In the genomic region with DNA sequence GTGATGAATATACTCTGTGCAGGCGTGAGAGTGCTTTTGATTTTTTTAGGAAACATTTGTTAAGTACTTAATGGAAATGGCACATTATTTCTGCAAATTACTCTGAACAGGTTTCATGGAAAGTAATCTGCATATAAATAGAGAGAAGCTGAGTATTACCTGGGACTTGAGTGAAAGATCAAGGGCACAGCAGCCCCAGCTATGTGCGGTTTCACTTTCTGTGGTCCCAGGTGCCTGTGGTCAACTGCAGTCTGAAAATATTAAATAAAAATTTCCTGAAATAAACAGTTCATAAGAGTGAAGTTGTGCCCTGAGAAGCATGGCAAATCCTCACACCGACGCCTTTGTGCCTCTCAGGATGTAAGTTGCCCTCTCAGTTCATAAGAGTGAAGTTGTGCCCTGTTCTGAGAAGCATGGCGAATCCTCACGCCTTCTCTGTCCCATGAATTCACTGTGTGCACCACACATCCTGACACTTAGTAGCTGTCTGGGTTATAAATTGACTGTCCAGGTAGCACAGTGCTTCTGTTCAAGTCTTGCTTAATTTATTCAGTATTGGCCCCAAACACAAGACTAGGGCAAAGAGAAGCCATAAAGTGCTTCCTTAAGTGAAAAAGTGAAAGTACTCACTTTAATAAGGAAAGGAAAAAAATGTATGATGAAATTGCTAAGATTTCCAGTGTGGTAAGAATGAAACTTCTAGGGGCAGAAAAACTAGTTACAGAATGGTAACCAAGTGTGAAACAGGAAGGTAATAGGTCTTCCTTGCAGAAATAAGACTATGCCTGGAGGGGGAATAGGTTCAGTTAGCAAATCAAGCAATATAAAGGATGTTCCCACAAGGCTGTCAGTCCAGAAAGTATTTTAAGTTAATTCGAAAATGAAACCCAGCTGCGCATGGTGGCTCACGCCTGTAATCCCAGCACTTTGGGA, we compare ENCODE assay signal across 10 cellular contexts. TPM values are rescaled to one million over a fixed set of nuclear protein-coding genes. Genes with fewer than 3 reads are reported as not detected.
DNase-seq lines count a peak whose midpoint lies in the region; ATAC-seq, FAIRE-seq and TF ChIP-seq lines count a peak whose summit lies in the region.
"Had no signal": no experiment of that assay in that cellular context is flagged by ENCODE, and none has a peak within 500 bp of the region (broad histone marks: within the 10 kb centered on the region; RNA-seq: fewer than 3 reads in every experiment).

No MANE protein-coding gene starts in this region.

- FAIRE-seq in GM12878 (lab: Jason Lieb, UNC): no peak

- intact Hi-C loops in GM12878 (cut with micrococcal nuclease; ENCODE audit: unreplicated experiment) (no loop called here), left cardiac atrium (cut with DNase I) (no loop called here), lower leg skin (cut with DNase I; ENCODE audit: low total_unique reads) (no loop called here), head of caudate nucleus (cut with DNase I) (no loop called here)

- in situ Hi-C loops in GM12878 (cut with MboI): no loop called here

- no peak overlapping the region for H3K9ac ChIP-seq in GM12878 (ENCODE audit: control insufficient read depth, insufficient read depth, low read length)

- no peak for TF ChIP-seq CTCF in GM12878 (IDR thresholded peaks at IDR 0.05 in 2 of 3, conservative IDR thresholded peaks at IDR 0.05 in 1 of 3; ENCODE audit: control insufficient read depth in 2 of 3, extremely low read depth in 1 of 3, insufficient read depth in 1 of 3, low read depth in 3 of 3, low read length in 3 of 3)
- TF ChIP-seq CTCF in lower leg skin (IDR thresholded peaks at IDR 0.05): no peak

- H3K9me3 ChIP-seq in GM12878 (replicated peaks; ENCODE audit: control insufficient read depth, insufficient read depth, low read length): no peaks in the 10 kb centered on the region; the same call in 2 of the 3 replicates

- CTCF ChIA-PET in GM12878 (lab: Yijun Ruan, JAX): no interaction called here

- H3K27ac ChIP-seq in GM12878 (ENCODE audit: control insufficient read depth, insufficient read depth): no peak overlapping the region

- peak overlapping the region; percentile 41 for H3K4me3 ChIP-seq in GM12878
- no peak overlapping the region for H3K4me3 ChIP-seq in lower leg skin (ENCODE audit: low read depth, poor library complexity, severe bottlenecking)

- POLR2A ChIA-PET in GM12878 (lab: Charles Lee): no interaction called here

- peak; percentile 12 for DNase-seq in GM12878 (ENCODE audit: low read depth, low spot score)
- DNase-seq in left cardiac atrium: no peak
- no peak for DNase-seq in lower leg skin (ENCODE audit: low spot score in 2 of 2)
- no peak for DNase-seq in head of caudate nucleus
- no peak for DNase-seq in SHP77 treated with DMSO at 0.1 percent for 48 hours (lab: John Stamatoyannopoulos, UW)

- no peak overlapping the region for H2AFZ ChIP-seq in GM12878 (ENCODE audit: control insufficient read depth, low read depth, low read length)

- no peaks in the 10 kb centered on the region for H3K79me2 ChIP-seq in GM12878 (ENCODE audit: control insufficient read depth, insufficient read depth, low read length)

- peak overlapping the region; percentile 17 for H3K4me2 ChIP-seq in GM12878 (ENCODE audit: control insufficient read depth, insufficient read depth)

- no peak for TF ChIP-seq EP300 in GM12878 (IDR thresholded peaks at IDR 0.05; ENCODE audit: borderline replicate concordance in 1 of 2, control insufficient read depth in 1 of 2, low read depth in 2 of 2, low read length in 2 of 2)

- BruUV-seq in GM12878 (replicated peaks; lab: Mats Ljungman, UMichigan): no TSS peak

- TF ChIP-seq RAD21 in GM12878 (IDR thresholded peaks at IDR 0.05; ENCODE audit: insufficient read depth, low read depth, low read length): no peak

- ATAC-seq in GM18508 (IDR thresholded peaks at IDR 0.05; ENCODE audit: insufficient read depth, unreplicated experiment): peak; percentile 52
- ATAC-seq in GM21447 (IDR thresholded peaks at IDR 0.05; ENCODE audit: unreplicated experiment): peak; percentile 69
- peak; percentile 55 for ATAC-seq in HG03442 (IDR thresholded peaks at IDR 0.05; ENCODE audit: unreplicated experiment)
- ATAC-seq in GM12878: peak; percentile 60
- no peak for ATAC-seq in left cardiac atrium

- H3K4me1 ChIP-seq in GM12878 (ENCODE audit: control insufficient read depth, insufficient read depth, low read length): no peaks in the 10 kb centered on the region

- H3K27me3 ChIP-seq in GM12878 (replicated peaks in 1 of 2; ENCODE audit: control insufficient read depth in 2 of 2, insufficient read depth in 2 of 2, low read length in 1 of 2): no peaks in the 10 kb centered on the region

- RAD21 ChIA-PET in GM12878 (lab: Charles Lee; ENCODE audit: unreplicated experiment): no interaction called here

- WGBS in GM12878 (ENCODE audit: insufficient coverage, insufficient replicate concordance, low lambda C conversion rate, missing lambda C conversion rate): 13% methylated on average over 9 of the region's 9 CpGs
- 89 to 90% methylated on average over 9 of the region's 9 CpGs for WGBS in lower leg skin, 2 donors

- TF ChIP-seq POLR2A in GM12878 (IDR thresholded peaks at IDR 0.05; ENCODE audit: low read depth, low read length): no peak
- no peak for TF ChIP-seq POLR2A in lower leg skin (IDR thresholded peaks at IDR 0.05)

- no peaks in the 10 kb centered on the region for H3K36me3 ChIP-seq in GM12878 (ENCODE audit: control insufficient read depth in 2 of 2, insufficient read depth in 2 of 2, low read length in 1 of 2)

- SMC1A ChIA-PET in GM12878 (lab: Charles Lee; ENCODE audit: uncharacterized antibody, unreplicated experiment): interaction anchor here (1.0 kb wide), 1 partner anchor 8 kb away, joined by 3 read pairs; no protein-coding TSS in a partner anchor

- no peaks in the 10 kb centered on the region for H4K20me1 ChIP-seq in GM12878 (ENCODE audit: control insufficient read depth, insufficient read depth)

TF ChIP-seq in GM12878, 131 proteins besides CTCF, POLR2A, EP300 and RAD21:
- TF ChIP-seq MYC (IDR thresholded peaks at IDR 0.05; ENCODE audit: insufficient read depth, insufficient read length, insufficient replicate concordance, low read length, severe bottlenecking): no peak
- no peak for TF ChIP-seq SP1 (IDR thresholded peaks at IDR 0.05; ENCODE audit: low read depth, low read length)
- TF ChIP-seq RUNX3 (IDR thresholded peaks at IDR 0.05; ENCODE audit: low read length): peak; percentile 61
- no peak for TF ChIP-seq BRCA1 (IDR thresholded peaks at IDR 0.05; ENCODE audit: low read depth, low read length)
- TF ChIP-seq NR2F1 (conservative IDR thresholded peaks at IDR 0.05): no peak
- TF ChIP-seq SREBF1 (IDR thresholded peaks at IDR 0.05; ENCODE audit: low read length): no peak
- TF ChIP-seq SREBF2 (IDR thresholded peaks at IDR 0.05; ENCODE audit: low read length): no peak
- TF ChIP-seq SIN3A (IDR thresholded peaks at IDR 0.05; ENCODE audit: low read depth, low read length): no peak

RNA-seq across cellular contexts. Expression of a gene that starts 4.3 kb away (rescaled TPM):
- total RNA-seq in GM12878 (2013; cell fraction: nucleolus; rRNA removed): not detected in 2 replicates
- total RNA-seq in GM12878 (2014; rRNA removed) (not detected in 2 replicates), GM12878 (2014; rRNA removed; fragmentation: Illumina TruSeq; extraction: Trizol) (not detected in 2 replicates), GM12878 (2021) (not detected in 2 replicates), left cardiac atrium (1 to 10 TPM; 1.6 to 2.9 TPM), lower leg skin (10 to 100 TPM in 2 of 4 donors, 1 to 10 TPM in 2; 1.4 to 15.3 (median 6.3) TPM)
- polyA plus RNA-seq in GM12878 (2011; ENCODE audit: low read depth): not detected
- polyA plus RNA-seq in GM12878 (2011; rRNA removed) (not detected in 2 replicates), GM12878 (2014; fragmentation: Illumina TruSeq; extraction: Trizol) (not detected in 2 replicates), GM12878 (2014; fragmentation: Nextera tagmentation; extraction: Ambion mirVana) (not detected), GM12878 (2014; rRNA removed) (not detected in 2 replicates), GM12878 (2016; fragmentation: Nextera tagmentation; extraction: Ambion mirVana) (not detected)
- polyA plus RNA-seq in GM12878 (2011; cell fraction: cytosol; rRNA removed): not detected in 2 replicates
- polyA plus RNA-seq in GM12878 (2011; cell fraction: nucleus; rRNA removed): not detected in 2 replicates
- not detected in 2 replicates for polyA plus RNA-seq in GM12878 (2012)
- polyA minus RNA-seq in GM12878 (2011; rRNA and poly(A)+ RNA removed): not detected in 2 replicates
- polyA minus RNA-seq in GM12878 (2011; cell fraction: cytosol; rRNA and poly(A)+ RNA removed): not detected in 2 replicates
- polyA minus RNA-seq in GM12878 (2011; cell fraction: nucleus; rRNA and poly(A)+ RNA removed): not detected in 2 replicates
- total RNA-seq: dermis microvascular lymphatic vessel endothelial cell, pulmonary artery endothelial cell had no signal

Comparison
In these comparisons a context has a peak if more than half of its experiments do, and no peak if none do; other contexts are left out.
1. ATAC-seq: peak in GM18508 (single experiment), GM21447 (single experiment), HG03442 (single experiment) and GM12878 (single experiment); none in left cardiac atrium (0 of 2).